In the genomic region with DNA sequence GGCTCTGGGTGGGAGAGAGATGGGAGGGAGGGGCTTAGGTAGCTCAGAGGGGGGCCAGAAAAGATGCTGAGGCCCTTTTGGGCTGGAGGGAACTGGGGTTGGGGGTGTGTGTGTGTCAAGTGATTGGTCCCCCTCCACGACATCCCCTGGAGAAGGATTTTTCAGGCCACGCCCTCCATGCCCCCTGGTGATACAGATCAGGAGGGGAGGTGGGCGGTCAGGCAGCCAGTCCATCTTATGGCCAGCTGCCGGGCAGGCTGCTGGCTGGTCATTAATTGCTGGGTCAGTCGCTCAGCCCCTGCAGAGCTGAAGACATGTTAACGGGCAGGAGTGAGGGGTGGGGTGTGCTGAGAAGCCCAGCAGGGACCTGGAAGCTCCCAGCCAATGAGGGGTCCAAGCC, we compare ENCODE assay signal across 21 cellular contexts. TPM values are rescaled to one million over a fixed set of nuclear protein-coding genes. Genes with fewer than 3 reads are reported as not detected.
DNase-seq lines count a peak whose midpoint lies in the region; ATAC-seq and TF ChIP-seq lines count a peak whose summit lies in the region.
"Had no signal": no experiment of that assay in that cellular context is flagged by ENCODE, and none has a peak within 500 bp of the region (broad histone marks: within the 10 kb centered on the region; RNA-seq: fewer than 3 reads in every experiment).

No MANE protein-coding gene starts in this region.

- peak overlapping the region; percentile 100; the same call in 1 of the 3 replicates for H2BK15ac ChIP-seq in IMR-90 (ENCODE audit: low read depth, low read length)

- peak overlapping the region; percentile 19 for H3K9ac ChIP-seq in IMR-90 (ENCODE audit: low read depth, low read length)

- H4K91ac ChIP-seq in IMR-90 (ENCODE audit: insufficient read depth, low read depth, low read length): peak overlapping the region; percentile 100

- no peaks in the 10 kb centered on the region for H3K27me3 Mint-ChIP-seq in chondrocyte (ENCODE audit: low read depth)
- H3K27me3 Mint-ChIP-seq: natural killer cell treated with Interleukin-12 subunit alpha and Interleukin-12 subunit beta and Interleukin-15 and Interleukin-18, amount 100 ng/mL, for 72 hours had no signal

- CTCF ChIA-PET in IMR-90 (lab: Yijun Ruan, JAX): interaction anchor here (0.8 to 1.0 kb wide), 2 partner anchors 20 to 70 kb away, joined by 3 to 4 read pairs; a partner anchor contains a TSS

- no peak for TF ChIP-seq RAD21 in IMR-90 (IDR thresholded peaks at IDR 0.05; ENCODE audit: low read length)

- dilution Hi-C loops in IMR-90 (cut with HindIII; ENCODE audit: low sequenced_read_pairs, unreplicated experiment): no loop called here

- peak overlapping the region; percentile 100; the same call in 1 of the 2 replicates for H4K5ac ChIP-seq in IMR-90 (ENCODE audit: low read depth, low read length)

- intact Hi-C loops in IMR-90 (cut with micrococcal nuclease): no loop called here

- peak overlapping the region; percentile 95 to 100 for H4K8ac ChIP-seq in IMR-90 (ENCODE audit: low read depth in 2 of 2, low read length in 2 of 2)

- peak overlapping the region; percentile 100 for H2AK5ac ChIP-seq in IMR-90 (ENCODE audit: low read depth, low read length)

- H2AFZ ChIP-seq in IMR-90 (replicated peaks; ENCODE audit: low read length, poor library complexity): no peak overlapping the region

- H3K36me3 Mint-ChIP-seq in chondrocyte (ENCODE audit: low read depth): peaks cover 39% of the 10 kb centered on the region
- H3K36me3 Mint-ChIP-seq: activated naive CD4-positive, alpha-beta T cell treated with anti-CD3 and anti-CD28 coated beads, Interleukin-2, amount 50 U/mL, for 72 hours; natural killer cell treated with Interleukin-12 subunit alpha and Interleukin-12 subunit beta and Interleukin-15 and Interleukin-18, amount 100 ng/mL, for 72 hours had no signal

- no TSS peak for BruUV-seq in IMR-90 (replicated peaks; lab: Mats Ljungman, UMichigan)

- peak overlapping the region; percentile 98 for H3K27ac ChIP-seq in IMR-90 (ENCODE audit: insufficient read depth, low read length)
- H3K27ac ChIP-seq in mesodermal cell (ENCODE audit: low read depth, low read length, severe bottlenecking): peak overlapping the region; percentile 99
- peak overlapping the region; percentile 28 for H3K27ac ChIP-seq in temporal lobe (ENCODE audit: low read depth, low read length)

- ATAC-seq in IMR-90 (ENCODE audit: low read depth) (no peak), HG03135 (IDR thresholded peaks at IDR 0.05; ENCODE audit: unreplicated experiment) (no peak), GM19395 (IDR thresholded peaks at IDR 0.05; ENCODE audit: unreplicated experiment) (no peak)
- ATAC-seq: activated CD8-positive, alpha-beta T cell treated with anti-CD3 and anti-CD28 coated beads, Interleukin-2, amount 10 ng/mL, durations not matched to agents 7 days and 5 days; activated naive CD4-positive, alpha-beta T cell treated with anti-CD3 and anti-CD28 coated beads, Interleukin-2, amount 50 U/mL, for 72 hours; GM12878; natural killer cell treated with Interleukin-12 subunit alpha and Interleukin-12 subunit beta and Interleukin-15 and Interleukin-18, amount 100 ng/mL, for 72 hours had no signal

- no peak for TF ChIP-seq POLR2A in IMR-90 (IDR thresholded peaks at IDR 0.05; ENCODE audit: low read depth, low read length)

- peak overlapping the region; percentile 74; the same call in 1 of the 2 replicates for H3K23ac ChIP-seq in IMR-90 (ENCODE audit: low read depth, low read length)

- H3K4me3 Mint-ChIP-seq in chondrocyte (ENCODE audit: unreplicated experiment): no peak overlapping the region
- H3K4me3 Mint-ChIP-seq: activated CD8-positive, alpha-beta T cell treated with anti-CD3 and anti-CD28 coated beads, Interleukin-2, amount 10 ng/mL, durations not matched to agents 7 days and 5 days; central memory CD8-positive, alpha-beta T cell; endodermal cell; natural killer cell treated with Interleukin-12 subunit alpha and Interleukin-12 subunit beta and Interleukin-15 and Interleukin-18, amount 100 ng/mL, for 72 hours had no signal

- no peaks in the 10 kb centered on the region for H3K27me3 ChIP-seq in IMR-90 (ENCODE audit: control insufficient read depth, insufficient read depth, low read length)
- no peaks in the 10 kb centered on the region for H3K27me3 ChIP-seq in MG63

- peak overlapping the region; percentile 99 for H2AK9ac ChIP-seq in IMR-90 (replicated peaks; ENCODE audit: low read depth, low read length, poor library complexity)

- WGBS in IMR-90 (ENCODE audit: extremely low coverage in 2 of 2, insufficient read length in 1 of 2), 2 experiments: 60% methylated on average over 1 of the region's 6 CpGs; no CpG with 5 or more reads in 1 of the 2 experiments
- 58 to 66% methylated on average over 5 to 6 of the region's 6 CpGs for WGBS in mesodermal cell (ENCODE audit: insufficient coverage in 2 of 2), 2 experiments

- H3K4me3 ChIP-seq in IMR-90 (ENCODE audit: insufficient read depth, low read depth, low read length) (no peak overlapping the region), mesodermal cell (ENCODE audit: extremely low read depth, insufficient read depth, low read length, poor library complexity, severe bottlenecking) (no peak overlapping the region), MG63 (no peak overlapping the region)
- H3K4me3 ChIP-seq: GM12878 had no signal

- H3K18ac ChIP-seq in IMR-90 (ENCODE audit: low read depth, low read length): no peak overlapping the region

- H3K4me1 Mint-ChIP-seq in chondrocyte (ENCODE audit: low read depth): peaks cover 98% of the 10 kb centered on the region

- DNase-seq in IMR-90 (no peak), chondrocyte (ENCODE audit: low spot score) (no peak), HuH-7 (ENCODE audit: low spot score) (no peak), MG63 (no peak)
- DNase-seq: activated CD8-positive, alpha-beta T cell treated with anti-CD3 and anti-CD28 coated beads, Interleukin-2, amount 10 ng/mL, durations not matched to agents 7 days and 5 days; activated T-cell treated with anti-CD3 and anti-CD28 coated beads, Interleukin-2, amount 50 U/mL, for 48 hours; endodermal cell; GDM1; NCI-H1694 treated with DMSO at 0.1 percent for 48 hours; NCI-H345; NK-92 treated with Interleukin-12 subunit alpha and Interleukin-12 subunit beta, amount 100 ng/mL, for 24 hours had no signal

- peak overlapping the region; percentile 98 for H2BK5ac ChIP-seq in IMR-90 (ENCODE audit: low read depth, low read length, poor library complexity, severe bottlenecking)

- no peak overlapping the region for H3K4me2 ChIP-seq in IMR-90 (ENCODE audit: low read depth, low read length)

- in situ Hi-C loops in IMR-90 (cut with MboI; ENCODE audit: low sequenced_read_pairs): no loop called here

- peak overlapping the region; percentile 100 for H3K14ac ChIP-seq in IMR-90 (replicated peaks; ENCODE audit: low read depth, low read length)

- H3K9me3 Mint-ChIP-seq in chondrocyte (ENCODE audit: low read depth): no peaks in the 10 kb centered on the region
- H3K9me3 Mint-ChIP-seq: activated naive CD4-positive, alpha-beta T cell treated with anti-CD3 and anti-CD28 coated beads, Interleukin-2, amount 50 U/mL, for 72 hours; central memory CD8-positive, alpha-beta T cell; endodermal cell; natural killer cell treated with Interleukin-12 subunit alpha and Interleukin-12 subunit beta and Interleukin-15 and Interleukin-18, amount 100 ng/mL, for 72 hours had no signal

- H3K4me1 ChIP-seq in IMR-90 (ENCODE audit: control insufficient read depth, insufficient read depth, low read length) (peaks cover 66% of the 10 kb centered on the region), mesodermal cell (ENCODE audit: control insufficient read depth, insufficient read depth, low read length, poor library complexity, severe bottlenecking) (peaks cover 66% of the 10 kb centered on the region)

- POLR2A ChIA-PET in IMR-90 (lab: Charles Lee; ENCODE audit: unreplicated experiment): no interaction called here

- peak overlapping the region; percentile 70 for H3K27ac Mint-ChIP-seq in chondrocyte (ENCODE audit: unreplicated experiment)
- H3K27ac Mint-ChIP-seq: activated CD8-positive, alpha-beta T cell treated with anti-CD3 and anti-CD28 coated beads, Interleukin-2, amount 10 ng/mL, durations not matched to agents 7 days and 5 days; activated naive CD4-positive, alpha-beta T cell treated with anti-CD3 and anti-CD28 coated beads, Interleukin-2, amount 50 U/mL, for 72 hours; endodermal cell; natural killer cell treated with Interleukin-12 subunit alpha and Interleukin-12 subunit beta and Interleukin-15 and Interleukin-18, amount 100 ng/mL, for 72 hours had no signal

- 0 out of 2 replicates have a peak overlapping the region, but pooled peaks have one; percentile 12 for H3K56ac ChIP-seq in IMR-90 (ENCODE audit: extremely low read depth, insufficient read depth, low read length)

- H3K79me1 ChIP-seq in IMR-90 (ENCODE audit: low read depth in 1 of 2, low read length in 2 of 2): peaks cover 37 to 93% of the 10 kb centered on the region in 2 experiments

- peak overlapping the region; percentile 100 for H3K4ac ChIP-seq in IMR-90 (ENCODE audit: low read depth, low read length)

- TF ChIP-seq CTCF in IMR-90 (conservative IDR thresholded peaks at IDR 0.05; ENCODE audit: low read depth, low read length) (no peak), chondrocyte (IDR thresholded peaks at IDR 0.05) (no peak)

- peak overlapping the region; percentile 83 for H2BK20ac ChIP-seq in IMR-90 (ENCODE audit: low read depth, low read length)

- H3K9me1 ChIP-seq in IMR-90 (ENCODE audit: insufficient read depth, low read length): peaks cover 36% of the 10 kb centered on the region

- H2BK120ac ChIP-seq in IMR-90 (ENCODE audit: low read depth, low read length): peak overlapping the region; percentile 99

- H3K9me3 ChIP-seq in IMR-90 (ENCODE audit: control insufficient read depth, insufficient read depth, low read length) (no peaks in the 10 kb centered on the region), mesodermal cell (ENCODE audit: control insufficient read depth, low read length) (no peaks in the 10 kb centered on the region), MG63 (no peaks in the 10 kb centered on the region)

- H3K36me3 ChIP-seq in IMR-90 (ENCODE audit: control insufficient read depth, insufficient read depth, low read length) (peaks cover 58% of the 10 kb centered on the region), mesodermal cell (ENCODE audit: control insufficient read depth, insufficient read depth, low read length) (peaks cover 50% of the 10 kb centered on the region), MG63 (peaks cover 8% of the 10 kb centered on the region)

- H4K20me1 ChIP-seq in IMR-90 (ENCODE audit: insufficient read depth, low read length): no peaks in the 10 kb centered on the region

RNA-seq across cellular contexts. Expression of a gene that starts 19.4 kb away (rescaled TPM):
- 81.9 and 108 TPM in 2 replicates for total RNA-seq in IMR-90 (2012; rRNA removed)
- polyA plus RNA-seq in IMR-90 (2012; rRNA removed): 122 and 124 TPM in 2 replicates
- polyA plus RNA-seq in IMR-90 (2012; cell fraction: cytosol; rRNA removed): 69.9 and 116 TPM in 2 replicates
- polyA plus RNA-seq in IMR-90 (2012; cell fraction: nucleus; rRNA removed; ENCODE audit: low replicate concordance): 238 and 330 TPM in 2 replicates
- 331 to 532 TPM (median 499 TPM) in 3 replicates for total RNA-seq in chondrocyte
- polyA plus RNA-seq in mesodermal cell (2013, experiment 1 of 2): 95.2 TPM
- 84.5 TPM for polyA plus RNA-seq in mesodermal cell (2013, experiment 2 of 2)
- 19.4 TPM for total RNA-seq in temporal lobe
- total RNA-seq in MG63 (2014; rRNA removed; shearing (Covaris generic); ENCODE audit: low replicate concordance): 6.1 and 10.4 TPM in 2 replicates

RNA-seq across cellular contexts. Expression of a gene that starts 30.3 kb away (rescaled TPM):
- 0.18 TPM in 1 of 2 replicates, not detected in the other for total RNA-seq in IMR-90 (2012; rRNA removed)
- 0.22 and 0.24 TPM in 2 replicates for polyA plus RNA-seq in IMR-90 (2012; rRNA removed)
- 0.22 and 0.56 TPM in 2 replicates for polyA plus RNA-seq in IMR-90 (2012; cell fraction: cytosol; rRNA removed)
- 0.28 and 0.41 TPM in 2 replicates for polyA plus RNA-seq in IMR-90 (2012; cell fraction: nucleus; rRNA removed; ENCODE audit: low replicate concordance)
- total RNA-seq in chondrocyte: 0.44 to 0.57 TPM in 2 of 3 replicates, not detected in the other
- 0.26 TPM for polyA plus RNA-seq in mesodermal cell (2013, experiment 1 of 2)
- 0.46 TPM for polyA plus RNA-seq in mesodermal cell (2013, experiment 2 of 2)
- total RNA-seq in temporal lobe: not detected
- total RNA-seq in MG63 (2014; rRNA removed; shearing (Covaris generic); ENCODE audit: low replicate concordance): 0.07 TPM in 1 of 2 replicates, not detected in the other
- total RNA-seq: activated CD8-positive, alpha-beta T cell treated with anti-CD3 and anti-CD28 coated beads, Interleukin-2, amount 10 ng/mL, durations not matched to agents 7 days and 5 days; activated naive CD4-positive, alpha-beta T cell treated with anti-CD3 and anti-CD28 coated beads, Interleukin-2, amount 50 U/mL, for 72 hours; endodermal cell; GM12878; lower leg skin; natural killer cell treated with Interleukin-12 subunit alpha and Interleukin-12 subunit beta and Interleukin-15 and Interleukin-18, amount 100 ng/mL, for 72 hours; T-helper 1 cell treated with Interleukin-12 subunit alpha and Interleukin-12 subunit beta and Interleukin-4 antibody, amounts not matched to agents 30 ng/mL and 1 ng/mL, for 36 hours had no signal
- polyA plus RNA-seq: GM12878 had no signal

RNA-seq across cellular contexts. Expression of a gene that starts 49.9 kb away (rescaled TPM):
- total RNA-seq in IMR-90 (2012; rRNA removed) (under 0.01 and 0.36 TPM in 2 replicates), chondrocyte (0.62 to 1.7 TPM (median 0.65 TPM) in 3 replicates), temporal lobe (6.4 TPM)
- 0.07 and 0.14 TPM in 2 replicates for polyA plus RNA-seq in IMR-90 (2012; rRNA removed)
- 0.03 and 0.08 TPM in 2 replicates for polyA plus RNA-seq in IMR-90 (2012; cell fraction: cytosol; rRNA removed)
- polyA plus RNA-seq in IMR-90 (2012; cell fraction: nucleus; rRNA removed; ENCODE audit: low replicate concordance): 0.33 and 0.72 TPM in 2 replicates
- polyA plus RNA-seq in mesodermal cell (2013, experiment 1 of 2): 0.15 TPM
- 0.25 TPM for polyA plus RNA-seq in mesodermal cell (2013, experiment 2 of 2)
- total RNA-seq in MG63 (2014; rRNA removed; shearing (Covaris generic); ENCODE audit: low replicate concordance): 0.26 TPM in 1 of 2 replicates, not detected in the other
- total RNA-seq: activated CD8-positive, alpha-beta T cell treated with anti-CD3 and anti-CD28 coated beads, Interleukin-2, amount 10 ng/mL, durations not matched to agents 7 days and 5 days; endodermal cell had no signal

RNA-seq across cellular contexts. Expression of a gene that starts 53.6 kb away (rescaled TPM):
- total RNA-seq in IMR-90 (2012; rRNA removed): under 0.01 TPM in 1 of 2 replicates, not detected in the other
- polyA plus RNA-seq in IMR-90 (2012; rRNA removed): not detected in 2 replicates
- polyA plus RNA-seq in IMR-90 (2012; cell fraction: cytosol; rRNA removed): 0.01 TPM in 1 of 2 replicates, not detected in the other
- 0.08 and 0.16 TPM in 2 replicates for polyA plus RNA-seq in IMR-90 (2012; cell fraction: nucleus; rRNA removed; ENCODE audit: low replicate concordance)
- 0.15 TPM in 1 of 3 replicates, not detected in the others for total RNA-seq in chondrocyte
- polyA plus RNA-seq in mesodermal cell (2013, experiment 1 of 2): not detected
- polyA plus RNA-seq in mesodermal cell (2013, experiment 2 of 2): not detected
- 1.5 TPM for total RNA-seq in temporal lobe
- not detected in 2 replicates for total RNA-seq in MG63 (2014; rRNA removed; shearing (Covaris generic); ENCODE audit: low replicate concordance)
- total RNA-seq: activated CD8-positive, alpha-beta T cell treated with anti-CD3 and anti-CD28 coated beads, Interleukin-2, amount 10 ng/mL, durations not matched to agents 7 days and 5 days; activated naive CD4-positive, alpha-beta T cell treated with anti-CD3 and anti-CD28 coated beads, Interleukin-2, amount 50 U/mL, for 72 hours; endodermal cell; natural killer cell treated with Interleukin-12 subunit alpha and Interleukin-12 subunit beta and Interleukin-15 and Interleukin-18, amount 100 ng/mL, for 72 hours; T-helper 1 cell treated with Interleukin-12 subunit alpha and Interleukin-12 subunit beta and Interleukin-4 antibody, amounts not matched to agents 30 ng/mL and 1 ng/mL, for 36 hours had no signal

Comparison
In these comparisons a context has a peak if more than half of its experiments do, and no peak if none do; other contexts are left out.
1. H3K27ac ChIP-seq: peak in every context shown above with its lines; median percentile 99 in mesodermal cell; 98 in IMR-90; 28 in temporal lobe.